ENCODE assay signal across 21 cellular contexts in the genomic region with DNA sequence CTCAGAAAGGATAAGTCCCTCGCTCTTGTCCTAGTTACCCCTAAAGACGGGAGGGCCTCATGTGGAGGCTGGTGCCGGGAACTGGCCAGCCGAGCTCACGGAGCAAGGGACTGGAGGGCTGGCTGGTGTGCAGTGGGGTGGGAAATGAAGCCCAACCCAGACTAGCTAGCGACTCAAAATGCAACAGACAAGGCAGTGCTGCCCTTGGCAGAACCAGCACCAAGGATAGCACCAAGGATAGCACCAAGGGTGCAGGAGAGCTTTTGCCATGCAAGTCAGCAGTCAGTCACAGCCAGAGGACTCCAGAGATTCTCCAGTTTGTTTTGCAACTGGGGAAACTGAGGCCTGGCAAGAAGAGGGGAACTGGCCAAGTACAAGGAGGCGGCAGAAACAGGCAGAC. TPM values are rescaled to one million over a fixed set of nuclear protein-coding genes. Genes with fewer than 3 reads are reported as not detected.
A peak's percentile ranks its signal among the peaks of the same experiment; 100 is the strongest.
DNase-seq lines count a peak whose midpoint lies in the region; ATAC-seq, FAIRE-seq and TF ChIP-seq lines count a peak whose summit lies in the region.
"Had no signal": no experiment of that assay in that cellular context is flagged by ENCODE, and none has a peak within 500 bp of the region (broad histone marks: within the 10 kb centered on the region; RNA-seq: fewer than 3 reads in every experiment).

No MANE protein-coding gene starts in this region.

- no peaks in the 10 kb centered on the region for H3K36me3 ChIP-seq in small intestine (ENCODE audit: control insufficient read depth in 2 of 2, insufficient read depth in 2 of 2, low read length in 2 of 2)
- H3K36me3 ChIP-seq: uterus had no signal

- no peak overlapping the region for H3K27ac Mint-ChIP-seq in activated CD4-positive, alpha-beta T cell treated with anti-CD3 and anti-CD28 coated beads for 36 hours
- H3K27ac Mint-ChIP-seq: activated naive CD8-positive, alpha-beta T cell treated with anti-CD3 and anti-CD28 coated beads for 36 hours; activated T-cell treated with anti-CD3 and anti-CD28 coated beads, Interleukin-2, amount 50 U/mL, for 24 hours; dendritic cell treated with granulocyte-macrophage colony-stimulating factor and Interleukin-4, amounts not matched to agents 40 ng/mL and 50 ng/mL, for 4 days; memory B cell; stimulated activated naive CD8-positive, alpha-beta T cell treated with anti-CD3 and anti-CD28 coated beads, Interleukin-15, Interleukin-2, amounts not matched to agents 100 ng/mL and 50 ng/mL, for 24 hours had no signal

- no peaks in the 10 kb centered on the region for H3K27me3 ChIP-seq in small intestine (ENCODE audit: control insufficient read depth in 2 of 2, insufficient read depth in 2 of 2, low read length in 2 of 2)
- H3K27me3 ChIP-seq: uterus had no signal

- DNase-seq in AG08395 (ENCODE audit: low spot score) (peak; percentile 51), astrocyte of the hippocampus (ENCODE audit: low read depth, low spot score) (peak; percentile 65), iPS-NIHi11 (ENCODE audit: low spot score) (peak; percentile 77), small intestine (no peak)
- DNase-seq in activated CD4-positive, alpha-beta T cell treated with anti-CD3 and anti-CD28 coated beads for 36 hours = no peak
- no peak for DNase-seq in activated T-cell treated with anti-CD3 and anti-CD28 coated beads, Interleukin-2, amount 50 U/mL, for 1 hour
- DNase-seq: activated CD4-positive, alpha-beta T cell treated with anti-CD3 and anti-CD28 coated beads for 1 hour; activated naive CD8-positive, alpha-beta T cell treated with anti-CD3 and anti-CD28 coated beads for 36 hours; activated T-cell treated with anti-CD3 and anti-CD28 coated beads, Interleukin-2, amount 50 U/mL, for 24 hours; Calu3; HCEC 1CT; NCI-H1930; NCI-H510A treated with DMSO at 0.1 percent for 48 hours; nucleus accumbens; uterus had no signal

- no peaks in the 10 kb centered on the region for H3K36me3 Mint-ChIP-seq in activated CD4-positive, alpha-beta T cell treated with anti-CD3 and anti-CD28 coated beads for 36 hours (ENCODE audit: low read depth)
- H3K36me3 Mint-ChIP-seq: activated naive CD8-positive, alpha-beta T cell treated with anti-CD3 and anti-CD28 coated beads for 36 hours; memory B cell had no signal

- no peak for ATAC-seq in activated CD4-positive, alpha-beta T cell treated with anti-CD3 and anti-CD28 coated beads for 36 hours
- no peak for ATAC-seq in HG03432 (IDR thresholded peaks at IDR 0.05; ENCODE audit: unreplicated experiment)

- no peak overlapping the region for H3K4me3 ChIP-seq in small intestine (ENCODE audit: low read depth in 1 of 2, low read length in 2 of 2)
- H3K4me3 ChIP-seq: skin epidermis, uterus had no signal

- intact Hi-C loops in activated CD4-positive, alpha-beta T cell treated with anti-CD3 and anti-CD28 coated beads for 36 hours (cut with DNase I, micrococcal nuclease) = no loop called here

- no peaks in the 10 kb centered on the region for H3K4me1 ChIP-seq in small intestine (ENCODE audit: control insufficient read depth in 2 of 2, insufficient read depth in 1 of 2, low read depth in 1 of 2, low read length in 1 of 2)
- H3K4me1 ChIP-seq: uterus had no signal

- H3K9me3 Mint-ChIP-seq in activated CD4-positive, alpha-beta T cell treated with anti-CD3 and anti-CD28 coated beads for 36 hours (ENCODE audit: low read depth) = no peaks in the 10 kb centered on the region
- H3K9me3 Mint-ChIP-seq: activated naive CD8-positive, alpha-beta T cell treated with anti-CD3 and anti-CD28 coated beads for 36 hours; activated T-cell treated with anti-CD3 and anti-CD28 coated beads, Interleukin-2, amount 50 U/mL, for 24 hours; dendritic cell treated with granulocyte-macrophage colony-stimulating factor and Interleukin-4, amounts not matched to agents 40 ng/mL and 50 ng/mL, for 4 days; memory B cell; stimulated activated naive CD8-positive, alpha-beta T cell treated with anti-CD3 and anti-CD28 coated beads, Interleukin-15, Interleukin-2, amounts not matched to agents 100 ng/mL and 50 ng/mL, for 24 hours had no signal

- FAIRE-seq in small intestine (lab: Jason Lieb, UNC) = no peak

- TF ChIP-seq EP300 in Ishikawa (IDR thresholded peaks at IDR 0.05; ENCODE audit: borderline replicate concordance) = no peak

- no peaks in the 10 kb centered on the region for H3K9me3 ChIP-seq in small intestine (ENCODE audit: control insufficient read depth, low read depth)
- H3K9me3 ChIP-seq: uterus had no signal

- H3K27me3 Mint-ChIP-seq in activated CD4-positive, alpha-beta T cell treated with anti-CD3 and anti-CD28 coated beads for 36 hours = no peaks in the 10 kb centered on the region
- H3K27me3 Mint-ChIP-seq: activated naive CD8-positive, alpha-beta T cell treated with anti-CD3 and anti-CD28 coated beads for 36 hours; activated T-cell treated with anti-CD3 and anti-CD28 coated beads, Interleukin-2, amount 50 U/mL, for 24 hours; memory B cell; stimulated activated naive CD8-positive, alpha-beta T cell treated with anti-CD3 and anti-CD28 coated beads, Interleukin-15, Interleukin-2, amounts not matched to agents 100 ng/mL and 50 ng/mL, for 24 hours had no signal

- WGBS in small intestine, 3 donors = 78 to 94% (median 87%) methylated on average over 7 of the region's 7 CpGs

- TF ChIP-seq RAD21 in Ishikawa (IDR thresholded peaks at IDR 0.05; ENCODE audit: low read depth) = peak; percentile 8; the same call in 1 of the 2 replicates

- POLR2A ChIA-PET in activated CD4-positive, alpha-beta T cell treated with anti-CD3 and anti-CD28 coated beads for 36 hours (lab: Charles Lee) = no interaction called here

- CTCF ChIA-PET in activated CD4-positive, alpha-beta T cell treated with anti-CD3 and anti-CD28 coated beads for 36 hours (lab: Charles Lee) = interaction anchor here (0.6 to 1.3 kb wide), 2 partner anchors 9 to 327 kb away, joined by 3 read pairs; no protein-coding TSS in a partner anchor

- H3K27ac ChIP-seq in small intestine (ENCODE audit: low read depth in 1 of 2, low read length in 1 of 2) = peak overlapping the region in 1 of 2 donors; percentile 13
- H3K27ac ChIP-seq: skin epidermis, uterus had no signal

- H3K4me3 Mint-ChIP-seq in activated CD4-positive, alpha-beta T cell treated with anti-CD3 and anti-CD28 coated beads for 36 hours = no peak overlapping the region
- H3K4me3 Mint-ChIP-seq: activated naive CD8-positive, alpha-beta T cell treated with anti-CD3 and anti-CD28 coated beads for 36 hours; activated T-cell treated with anti-CD3 and anti-CD28 coated beads, Interleukin-2, amount 50 U/mL, for 24 hours; dendritic cell treated with granulocyte-macrophage colony-stimulating factor and Interleukin-4, amounts not matched to agents 40 ng/mL and 50 ng/mL, for 4 days; memory B cell; stimulated activated naive CD8-positive, alpha-beta T cell treated with anti-CD3 and anti-CD28 coated beads, Interleukin-15, Interleukin-2, amounts not matched to agents 100 ng/mL and 50 ng/mL, for 24 hours had no signal

- peaks cover 3% of the 10 kb centered on the region for H3K4me1 Mint-ChIP-seq in activated CD4-positive, alpha-beta T cell treated with anti-CD3 and anti-CD28 coated beads for 36 hours

TF ChIP-seq in Ishikawa, 13 proteins besides CTCF, POLR2A, EP300 and RAD21:
- TF ChIP-seq REST (IDR thresholded peaks at IDR 0.05; ENCODE audit: low read depth) (peak; percentile 92), YY1 (IDR thresholded peaks at IDR 0.05; ENCODE audit: low read depth) (no peak)
- TF ChIP-seq, protein P1, sequence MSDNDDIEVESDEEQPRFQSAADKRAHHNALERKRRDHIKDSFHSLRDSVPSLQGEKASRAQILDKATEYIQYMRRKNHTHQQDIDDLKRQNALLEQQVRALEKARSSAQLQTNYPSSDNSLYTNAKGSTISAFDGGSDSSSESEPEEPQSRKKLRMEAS (IDR thresholded peaks at IDR 0.05) = 0 out of 2 replicates have a peak, but pooled peaks have one; percentile 18
TF ChIP-seq in Ishikawa: peak in this region for 2.

RNA-seq across cellular contexts. Expression of gene BATF2, which starts 6.5 kb away (rescaled TPM):
- not detected for total RNA-seq in activated CD4-positive, alpha-beta T cell treated with anti-CD3 and anti-CD28 coated beads for 36 hours
- 10 to 100 TPM in 1 of 3 donors, 1 to 10 TPM in 2; 8.1 to 12.1 (median 9.7) TPM for polyA plus RNA-seq in small intestine

RNA-seq across cellular contexts. Expression of gene ARL2, which starts 10.7 kb away (rescaled TPM):
- 100 to 1,000 TPM in 1 of 2 experiments, 10 to 100 TPM in 1; 89.6 to 109 TPM for total RNA-seq in activated CD4-positive, alpha-beta T cell treated with anti-CD3 and anti-CD28 coated beads for 36 hours
- polyA plus RNA-seq in small intestine = 100 to 1,000 TPM in 1 of 3 donors, 10 to 100 TPM in 2; 72.0 to 121 (median 84.0) TPM

RNA-seq across cellular contexts. Expression of gene SNX15, which starts 24.0 kb away (rescaled TPM):
- 10 to 100 TPM; 12.1 to 14.2 TPM for total RNA-seq in activated CD4-positive, alpha-beta T cell treated with anti-CD3 and anti-CD28 coated beads for 36 hours
- 10 to 100 TPM; 23.2 to 37.3 (median 24.6) TPM for polyA plus RNA-seq in small intestine

RNA-seq across cellular contexts. Expression of gene MAJIN, which starts 31.4 kb away (rescaled TPM):
- total RNA-seq in activated CD4-positive, alpha-beta T cell treated with anti-CD3 and anti-CD28 coated beads for 36 hours = 1 to 10 TPM; 1.2 to 1.6 TPM
- not detected for polyA plus RNA-seq in small intestine
- total RNA-seq: Calu3 had no signal

RNA-seq across cellular contexts. Expression of gene SAC3D1, which starts 37.7 kb away (rescaled TPM):
- 10 to 100 TPM; 10.5 to 12.1 TPM for total RNA-seq in activated CD4-positive, alpha-beta T cell treated with anti-CD3 and anti-CD28 coated beads for 36 hours
- polyA plus RNA-seq in small intestine = 10 to 100 TPM in 1 of 3 donors, 1 to 10 TPM in 2; 6.9 to 18.1 (median 7.0) TPM

Comparison
In these comparisons a context has a peak if more than half of its experiments do, and no peak if none do; other contexts are left out.
1. DNase-seq: peak in AG08395 (single experiment), astrocyte of the hippocampus (single experiment) and iPS-NIHi11 (single experiment); none in activated CD4-positive, alpha-beta T cell treated with anti-CD3 and anti-CD28 coated beads for 36 hours (single experiment), small intestine (single experiment) and activated T-cell treated with anti-CD3 and anti-CD28 coated beads, Interleukin-2, amount 50 U/mL, for 1 hour (single experiment).